In genomic region chr4:111712093-111712677, GRCh38 we compare ENCODE assay signal across 32 cellular contexts.
"Had no signal": no experiment of that assay in that cellular context is flagged by ENCODE, and none has a peak within 500 bp of the region (broad histone marks: within the 10 kb centered on the region; RNA-seq: fewer than 3 reads in every experiment).

No MANE protein-coding gene starts in this region.

- H3K9me3 Mint-ChIP-seq: activated B cell treated with CpG ODN at 0.5 μM for 24 hours; activated CD8-positive, alpha-beta T cell treated with anti-CD3 and anti-CD28 coated beads for 36 hours; activated naive CD4-positive, alpha-beta T cell treated with anti-CD3 and anti-CD28 coated beads for 36 hours; activated naive CD4-positive, alpha-beta T cell treated with anti-CD3 and anti-CD28 coated beads, Interleukin-2, amount 50 U/mL, for 24 hours; activated naive CD8-positive, alpha-beta T cell treated with anti-CD3 and anti-CD28 coated beads for 36 hours; activated naive CD8-positive, alpha-beta T cell treated with anti-CD3 and anti-CD28 coated beads, Interleukin-2, amount 50 U/mL, for 24 hours; activated T-cell treated with anti-CD3 and anti-CD28 coated beads, Interleukin-2, amount 50 U/mL, for 4 hours; activated T-helper 17 cell treated with anti-CD3 and anti-CD28 coated beads, Interleukin-2, amount 50 U/mL, for 72 hours had no signal

- H3K36me3 Mint-ChIP-seq: activated naive CD4-positive, alpha-beta T cell treated with anti-CD3 and anti-CD28 coated beads, Interleukin-2, amount 50 U/mL, for 24 hours; activated naive CD8-positive, alpha-beta T cell treated with anti-CD3 and anti-CD28 coated beads for 36 hours had no signal

- H3K27ac ChIP-seq: adrenal gland, body of pancreas, esophagus muscularis mucosa, foreskin keratinocyte, gastrocnemius medialis, heart left ventricle, WERI-Rb-1 had no signal

- H3K4me3 Mint-ChIP-seq: activated B cell treated with CpG ODN at 0.5 μM for 24 hours; activated CD8-positive, alpha-beta T cell treated with anti-CD3 and anti-CD28 coated beads for 36 hours; activated naive CD4-positive, alpha-beta T cell treated with anti-CD3 and anti-CD28 coated beads for 36 hours; activated naive CD4-positive, alpha-beta T cell treated with anti-CD3 and anti-CD28 coated beads, Interleukin-2, amount 50 U/mL, for 24 hours; activated naive CD8-positive, alpha-beta T cell treated with anti-CD3 and anti-CD28 coated beads for 36 hours; activated naive CD8-positive, alpha-beta T cell treated with anti-CD3 and anti-CD28 coated beads, Interleukin-2, amount 50 U/mL, for 24 hours; activated T-cell treated with anti-CD3 and anti-CD28 coated beads, Interleukin-2, amount 50 U/mL, for 4 hours; activated T-helper 17 cell treated with anti-CD3 and anti-CD28 coated beads, Interleukin-2, amount 50 U/mL, for 72 hours; effector memory CD8-positive, alpha-beta T cell had no signal

- DNase-seq: activated B cell treated with CpG ODN at 0.5 μM for 24 hours; activated CD4-positive, alpha-beta T cell treated with anti-CD3 and anti-CD28 coated beads for 48 hours; activated CD4-positive, alpha-beta T cell treated with anti-CD3 and anti-CD28 coated beads, Interleukin-2, amount 50 U/mL, for 1 hour; activated CD4-positive, alpha-beta T cell treated with anti-CD3 and anti-CD28 coated beads, Interleukin-2, amount 50 U/mL, for 48 hours; activated CD8-positive, alpha-beta memory T cell treated with anti-CD3 and anti-CD28 coated beads for 24 hours; activated CD8-positive, alpha-beta T cell treated with anti-CD3 and anti-CD28 coated beads for 36 hours; activated effector memory CD4-positive, alpha-beta T cell treated with Interleukin-2 at 50 U/mL for 16 hours; activated naive CD4-positive, alpha-beta T cell treated with anti-CD3 and anti-CD28 coated beads for 36 hours; activated naive CD8-positive, alpha-beta T cell treated with anti-CD3 and anti-CD28 coated beads for 36 hours; activated naive CD8-positive, alpha-beta T cell treated with anti-CD3 and anti-CD28 coated beads, Interleukin-2, amount 50 U/mL, for 24 hours; activated T-cell treated with anti-CD3 and anti-CD28 coated beads, Interleukin-2, amount 50 U/mL, for 4 hours; adrenal gland; amygdala; aorta; body of pancreas; caudate nucleus; cortex of kidney; dermis blood vessel endothelial cell; effector CD4-positive, alpha-beta T cell; effector memory CD8-positive, alpha-beta T cell; erythroblast; foreskin keratinocyte; gastrocnemius medialis; glutamatergic neuron; heart left ventricle; T-helper 2 cell; WERI-Rb-1 had no signal

- H3K4me1 Mint-ChIP-seq: activated B cell treated with CpG ODN at 0.5 μM for 24 hours; activated naive CD4-positive, alpha-beta T cell treated with anti-CD3 and anti-CD28 coated beads, Interleukin-2, amount 50 U/mL, for 24 hours; activated naive CD8-positive, alpha-beta T cell treated with anti-CD3 and anti-CD28 coated beads for 36 hours; activated naive CD8-positive, alpha-beta T cell treated with anti-CD3 and anti-CD28 coated beads, Interleukin-2, amount 50 U/mL, for 24 hours; activated T-helper 17 cell treated with anti-CD3 and anti-CD28 coated beads, Interleukin-2, amount 50 U/mL, for 72 hours had no signal

- ATAC-seq: activated CD4-positive, CD25-positive, alpha-beta regulatory T cell treated with anti-CD3 and anti-CD28 coated beads, Interleukin-2, amount 50 U/mL, for 24 hours; activated CD8-positive, alpha-beta T cell treated with anti-CD3 and anti-CD28 coated beads for 36 hours; activated naive CD8-positive, alpha-beta T cell treated with anti-CD3 and anti-CD28 coated beads, Interleukin-2, amount 50 U/mL, for 24 hours; activated T-cell treated with anti-CD3 and anti-CD28 coated beads, Interleukin-2, amount 50 U/mL, for 4 hours; activated T-helper 17 cell treated with anti-CD3 and anti-CD28 coated beads, Interleukin-2, amount 50 U/mL, for 72 hours; body of pancreas; effector memory CD8-positive, alpha-beta T cell; foreskin keratinocyte; gastrocnemius medialis; heart left ventricle had no signal

- H3K36me3 ChIP-seq: adrenal gland, esophagus muscularis mucosa, gastrocnemius medialis, heart left ventricle, WERI-Rb-1 had no signal

- H3K4me3 ChIP-seq: adrenal gland, body of pancreas, esophagus muscularis mucosa, gastrocnemius medialis, heart left ventricle had no signal

- H3K27me3 Mint-ChIP-seq: activated B cell treated with CpG ODN at 0.5 μM for 24 hours; activated CD8-positive, alpha-beta T cell treated with anti-CD3 and anti-CD28 coated beads for 36 hours; activated naive CD4-positive, alpha-beta T cell treated with anti-CD3 and anti-CD28 coated beads, Interleukin-2, amount 50 U/mL, for 24 hours; activated naive CD8-positive, alpha-beta T cell treated with anti-CD3 and anti-CD28 coated beads for 36 hours; activated naive CD8-positive, alpha-beta T cell treated with anti-CD3 and anti-CD28 coated beads, Interleukin-2, amount 50 U/mL, for 24 hours; activated T-helper 17 cell treated with anti-CD3 and anti-CD28 coated beads, Interleukin-2, amount 50 U/mL, for 72 hours; effector memory CD8-positive, alpha-beta T cell had no signal

- H3K4me1 ChIP-seq: adrenal gland, body of pancreas, esophagus muscularis mucosa, foreskin keratinocyte, gastrocnemius medialis, heart left ventricle had no signal

- H3K27ac Mint-ChIP-seq: activated B cell treated with CpG ODN at 0.5 μM for 24 hours; activated CD8-positive, alpha-beta T cell treated with anti-CD3 and anti-CD28 coated beads for 36 hours; activated naive CD4-positive, alpha-beta T cell treated with anti-CD3 and anti-CD28 coated beads for 36 hours; activated naive CD4-positive, alpha-beta T cell treated with anti-CD3 and anti-CD28 coated beads, Interleukin-2, amount 50 U/mL, for 24 hours; activated naive CD8-positive, alpha-beta T cell treated with anti-CD3 and anti-CD28 coated beads for 36 hours; activated naive CD8-positive, alpha-beta T cell treated with anti-CD3 and anti-CD28 coated beads, Interleukin-2, amount 50 U/mL, for 24 hours; activated T-helper 17 cell treated with anti-CD3 and anti-CD28 coated beads, Interleukin-2, amount 50 U/mL, for 72 hours; effector memory CD8-positive, alpha-beta T cell had no signal

- H3K27me3 ChIP-seq: adrenal gland, body of pancreas, esophagus muscularis mucosa, gastrocnemius medialis had no signal

- H3K9me3 ChIP-seq: adrenal gland, body of pancreas, esophagus muscularis mucosa, gastrocnemius medialis, heart left ventricle had no signal

- FAIRE-seq: colon had no signal
